11 cellular contexts compared by ENCODE assay signal in genomic region chr14:91869556-91869955, GRCh38. TPM values are rescaled to one million over a fixed set of nuclear protein-coding genes. Genes with fewer than 3 reads are reported as not detected.
DNase-seq lines count a peak whose midpoint lies in the region; ATAC-seq lines count a peak whose summit lies in the region.
"Had no signal": no experiment of that assay in that cellular context is flagged by ENCODE, and none has a peak within 500 bp of the region (broad histone marks: within the 10 kb centered on the region; RNA-seq: fewer than 3 reads in every experiment).

No MANE protein-coding gene starts in this region.

- H3K27me3 Mint-ChIP-seq in activated naive CD4-positive, alpha-beta T cell treated with anti-CD3 and anti-CD28 coated beads for 36 hours (ENCODE audit: low read depth) = no peaks in the 10 kb centered on the region
- no peaks in the 10 kb centered on the region for H3K27me3 Mint-ChIP-seq in activated CD4-positive, alpha-beta memory T cell treated with anti-CD3 and anti-CD28 coated beads for 36 hours
- no peaks in the 10 kb centered on the region for H3K27me3 Mint-ChIP-seq in stimulated activated memory B cell treated with anti-CD40 and anti-IgM and Interleukin-4, amounts not matched to agents 10 μg/mL and 1 μg/mL and 100 μg/mL, for 72 hours

- H3K36me3 Mint-ChIP-seq in activated naive CD4-positive, alpha-beta T cell treated with anti-CD3 and anti-CD28 coated beads for 36 hours (ENCODE audit: low read depth) = no peaks in the 10 kb centered on the region
- H3K36me3 Mint-ChIP-seq in activated CD4-positive, alpha-beta memory T cell treated with anti-CD3 and anti-CD28 coated beads for 36 hours = peaks cover 1% of the 10 kb centered on the region
- no peaks in the 10 kb centered on the region for H3K36me3 Mint-ChIP-seq in stimulated activated memory B cell treated with anti-CD40 and anti-IgM and Interleukin-4, amounts not matched to agents 10 μg/mL and 1 μg/mL and 100 μg/mL, for 72 hours
- H3K36me3 Mint-ChIP-seq: brain had no signal

- CTCF ChIA-PET in activated naive CD4-positive, alpha-beta T cell treated with anti-CD3 and anti-CD28 coated beads for 36 hours (lab: Charles Lee) = interaction anchor here (1.1 to 1.4 kb wide), 2 partner anchors 11 kb away, joined by 3 to 5 read pairs; no protein-coding TSS in a partner anchor
- CTCF ChIA-PET in activated CD4-positive, alpha-beta memory T cell treated with anti-CD3 and anti-CD28 coated beads for 36 hours (lab: Charles Lee) = interaction anchor here (0.6 to 1.5 kb wide), 2 partner anchors 11 to 42 kb away, joined by 3 to 4 read pairs; no protein-coding TSS in a partner anchor

- POLR2A ChIA-PET in activated CD4-positive, alpha-beta memory T cell treated with anti-CD3 and anti-CD28 coated beads for 36 hours (lab: Charles Lee) = interaction anchor here (1.0 kb wide), 1 partner anchor 21 kb away, joined by 3 read pairs; no protein-coding TSS in a partner anchor

- H3K27ac Mint-ChIP-seq in activated naive CD4-positive, alpha-beta T cell treated with anti-CD3 and anti-CD28 coated beads for 36 hours = peak overlapping the region; percentile 96
- peak overlapping the region; percentile 86 for H3K27ac Mint-ChIP-seq in activated CD4-positive, alpha-beta memory T cell treated with anti-CD3 and anti-CD28 coated beads for 36 hours
- peak overlapping the region; percentile 4 for H3K27ac Mint-ChIP-seq in stimulated activated memory B cell treated with anti-CD40 and anti-IgM and Interleukin-4, amounts not matched to agents 10 μg/mL and 1 μg/mL and 100 μg/mL, for 72 hours
- H3K27ac Mint-ChIP-seq: brain had no signal

- H3K4me3 Mint-ChIP-seq in activated naive CD4-positive, alpha-beta T cell treated with anti-CD3 and anti-CD28 coated beads for 36 hours = peak overlapping the region; percentile 66
- H3K4me3 Mint-ChIP-seq in activated CD4-positive, alpha-beta memory T cell treated with anti-CD3 and anti-CD28 coated beads for 36 hours = peak overlapping the region; percentile 55
- no peak overlapping the region for H3K4me3 Mint-ChIP-seq in stimulated activated memory B cell treated with anti-CD40 and anti-IgM and Interleukin-4, amounts not matched to agents 10 μg/mL and 1 μg/mL and 100 μg/mL, for 72 hours
- H3K4me3 Mint-ChIP-seq: brain had no signal

- DNase-seq in activated naive CD4-positive, alpha-beta T cell treated with anti-CD3 and anti-CD28 coated beads for 36 hours = no peak
- no peak for DNase-seq in activated naive CD4-positive, alpha-beta T cell treated with Interleukin-2 at 50 U/mL for 16 hours
- DNase-seq in activated CD4-positive, alpha-beta memory T cell treated with anti-CD3 and anti-CD28 coated beads for 36 hours = no peak
- DNase-seq in fibroblast of peridontal ligament (ENCODE audit: extremely low read depth) = peak; percentile 52
- no peak for DNase-seq in AG08395 (ENCODE audit: low spot score)
- no peak for DNase-seq in Right ventricle myocardium superior
- DNase-seq: erythroblast, NCI-H1436 treated with DMSO at 0.1 percent for 48 hours had no signal

- peaks cover 85% of the 10 kb centered on the region for H3K4me1 Mint-ChIP-seq in activated naive CD4-positive, alpha-beta T cell treated with anti-CD3 and anti-CD28 coated beads for 36 hours (ENCODE audit: low read depth)
- peaks cover 95% of the 10 kb centered on the region for H3K4me1 Mint-ChIP-seq in activated CD4-positive, alpha-beta memory T cell treated with anti-CD3 and anti-CD28 coated beads for 36 hours (ENCODE audit: low read depth)
- peaks cover 54% of the 10 kb centered on the region for H3K4me1 Mint-ChIP-seq in stimulated activated memory B cell treated with anti-CD40 and anti-IgM and Interleukin-4, amounts not matched to agents 10 μg/mL and 1 μg/mL and 100 μg/mL, for 72 hours

- no peak for ATAC-seq in stimulated activated memory B cell treated with anti-CD40 and anti-IgM and Interleukin-4, amounts not matched to agents 10 μg/mL and 1 μg/mL and 100 μg/mL, for 72 hours
- ATAC-seq in GM19328 (IDR thresholded peaks at IDR 0.05; ENCODE audit: unreplicated experiment) (no peak), Right ventricle myocardium superior (ENCODE audit: poor library complexity) (no peak)

- intact Hi-C loops in activated naive CD4-positive, alpha-beta T cell treated with anti-CD3 and anti-CD28 coated beads for 36 hours (cut with micrococcal nuclease) = loop anchor here (5.0 kb wide), 1 partner anchor 622 kb away; no protein-coding TSS in a partner anchor
- intact Hi-C loops in activated CD4-positive, alpha-beta memory T cell treated with anti-CD3 and anti-CD28 coated beads for 36 hours (cut with micrococcal nuclease) = loop anchor here (10.0 kb wide), 2 partner anchors 475 to 1485 kb away; no protein-coding TSS in a partner anchor
- intact Hi-C loops in Right ventricle myocardium superior (cut with DNase I) = no loop called here

- no peaks in the 10 kb centered on the region for H3K9me3 Mint-ChIP-seq in activated naive CD4-positive, alpha-beta T cell treated with anti-CD3 and anti-CD28 coated beads for 36 hours
- H3K9me3 Mint-ChIP-seq in activated CD4-positive, alpha-beta memory T cell treated with anti-CD3 and anti-CD28 coated beads for 36 hours = no peaks in the 10 kb centered on the region
- H3K9me3 Mint-ChIP-seq in stimulated activated memory B cell treated with anti-CD40 and anti-IgM and Interleukin-4, amounts not matched to agents 10 μg/mL and 1 μg/mL and 100 μg/mL, for 72 hours = no peaks in the 10 kb centered on the region

RNA-seq across cellular contexts. Expression of gene TC2N, which starts 2.2 kb away (rescaled TPM):
- 10 to 100 TPM; 61.7 to 66.2 TPM for total RNA-seq in activated naive CD4-positive, alpha-beta T cell treated with anti-CD3 and anti-CD28 coated beads for 36 hours
- total RNA-seq in activated CD4-positive, alpha-beta memory T cell treated with anti-CD3 and anti-CD28 coated beads for 36 hours = 10 to 100 TPM; 44.9 to 46.6 TPM
- total RNA-seq in Right ventricle myocardium superior = 11.1 TPM

Comparison
In these comparisons a context has a peak if more than half of its experiments do, and no peak if none do; other contexts are left out.
1. H3K27ac Mint-ChIP-seq: peak in every context shown above with its lines; median percentile 96 in activated naive CD4-positive, alpha-beta T cell treated with anti-CD3 and anti-CD28 coated beads for 36 hours; 86 in activated CD4-positive, alpha-beta memory T cell treated with anti-CD3 and anti-CD28 coated beads for 36 hours; 4 in stimulated activated memory B cell treated with anti-CD40 and anti-IgM and Interleukin-4, amounts not matched to agents 10 μg/mL and 1 μg/mL and 100 μg/mL, for 72 hours.